11 cellular contexts compared by ENCODE assay signal in the genomic region with DNA sequence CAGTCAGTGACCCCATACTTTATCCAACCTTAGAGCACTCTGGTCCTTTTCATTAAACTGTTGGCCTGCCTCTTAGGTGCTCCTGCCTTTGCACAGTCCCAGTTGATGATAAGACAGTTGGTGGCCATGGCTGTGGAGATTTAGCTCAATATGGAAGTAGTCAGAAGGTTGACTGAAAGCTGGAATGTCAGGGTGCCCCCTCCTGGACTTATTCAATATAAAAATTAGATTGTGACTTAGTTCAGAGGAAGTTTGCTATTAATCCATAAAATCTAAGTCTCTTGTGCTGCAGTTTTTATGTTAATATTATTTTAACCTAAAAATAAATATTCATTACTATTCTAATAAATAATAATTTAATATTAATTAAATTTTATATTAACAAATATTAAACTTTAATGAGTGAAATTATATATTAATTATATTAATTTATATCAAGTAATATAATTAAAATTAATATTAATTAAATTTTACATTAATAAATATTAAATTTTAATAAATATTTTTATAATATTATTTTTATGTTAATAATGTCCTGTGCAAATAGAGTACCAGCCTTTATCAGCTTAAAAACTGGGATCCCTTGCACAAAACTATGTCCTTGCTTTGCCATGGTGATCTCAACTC.
DNase-seq lines count a peak whose midpoint lies in the region; TF ChIP-seq lines count a peak whose summit lies in the region.
"Had no signal": no experiment of that assay in that cellular context is flagged by ENCODE, and none has a peak within 500 bp of the region (broad histone marks: within the 10 kb centered on the region; RNA-seq: fewer than 3 reads in every experiment).

No MANE protein-coding gene starts in this region.

- H3K4me1 Mint-ChIP-seq in endothelial cell (ENCODE audit: unreplicated experiment) (peaks cover 12% of the 10 kb centered on the region), type B pancreatic cell (ENCODE audit: unreplicated experiment) (peaks cover 8% of the 10 kb centered on the region)

- H3K9me3 Mint-ChIP-seq in endothelial cell (ENCODE audit: unreplicated experiment) (no peaks in the 10 kb centered on the region), type B pancreatic cell (no peaks in the 10 kb centered on the region)

- no peaks in the 10 kb centered on the region for H3K36me3 Mint-ChIP-seq in endothelial cell (ENCODE audit: low read depth, unreplicated experiment)
- H3K36me3 Mint-ChIP-seq in type B pancreatic cell, result no peaks in the 10 kb centered on the region

- no peaks in the 10 kb centered on the region for H3K27me3 ChIP-seq in stomach
- H3K27me3 ChIP-seq: BLaER1 treated with 17β-estradiol and CSF1 and Interleukin-3, amounts not matched to agents 10 nM and 100 nM; spleen had no signal

- H3K4me1 ChIP-seq in stomach, result peaks cover 0 to 21% (median 11%) of the 10 kb centered on the region in 4 donors
- H3K4me1 ChIP-seq: spleen had no signal

- intact Hi-C loops in stomach (cut with DNase I; ENCODE audit: low total_unique reads), result no loop called here

- H3K4me3 Mint-ChIP-seq in endothelial cell (ENCODE audit: unreplicated experiment), result no peak overlapping the region
- H3K4me3 Mint-ChIP-seq in type B pancreatic cell, result no peak overlapping the region

- no peak for TF ChIP-seq POLR2A in stomach (IDR thresholded peaks at IDR 0.05)

- H3K9me3 ChIP-seq in stomach, result no peaks in the 10 kb centered on the region
- H3K9me3 ChIP-seq: BLaER1 treated with 17β-estradiol and CSF1 and Interleukin-3, amounts not matched to agents 10 nM and 100 nM; spleen had no signal

- no peak overlapping the region for H3K27ac ChIP-seq in stomach
- H3K27ac ChIP-seq: BLaER1 treated with 17β-estradiol and CSF1 and Interleukin-3, amounts not matched to agents 10 nM and 100 nM; spleen had no signal

- TF ChIP-seq EP300 in stomach (IDR thresholded peaks at IDR 0.05), result no peak

- no peak overlapping the region for H3K4me3 ChIP-seq in stomach
- H3K4me3 ChIP-seq: BLaER1 treated with 17β-estradiol and CSF1 and Interleukin-3, amounts not matched to agents 10 nM and 100 nM; spleen had no signal

- DNase-seq in SKM-1 treated with dmso at 0.1 percent for 144 hours (lab: John Stamatoyannopoulos, UW; ENCODE audit: unreplicated experiment) (peak; percentile 2), SKM-1 (lab: John Stamatoyannopoulos, UW; ENCODE audit: unreplicated experiment) (no peak), NCI-H748 (lab: John Stamatoyannopoulos, UW; ENCODE audit: unreplicated experiment) (peak; percentile 84), endothelial cell (ENCODE audit: low spot score) (no peak), type B pancreatic cell (ENCODE audit: extremely low spot score, unreplicated experiment) (no peak), stomach (no peak), NCI-H187 (lab: John Stamatoyannopoulos, UW) (no peak), NCI-H2196 (lab: John Stamatoyannopoulos, UW; ENCODE audit: unreplicated experiment) (no peak)
- DNase-seq: NCI-H226, spleen had no signal

- H3K27ac Mint-ChIP-seq in endothelial cell (ENCODE audit: unreplicated experiment), result no peak overlapping the region
- H3K27ac Mint-ChIP-seq in type B pancreatic cell, result no peak overlapping the region

- TF ChIP-seq CTCF in endothelial cell (IDR thresholded peaks at IDR 0.05; ENCODE audit: unreplicated experiment) (peak; percentile 31), type B pancreatic cell (conservative IDR thresholded peaks at IDR 0.05) (peak; percentile 51), stomach (IDR thresholded peaks at IDR 0.05) (no peak)

- H3K36me3 ChIP-seq in stomach, result no peaks in the 10 kb centered on the region
- H3K36me3 ChIP-seq: BLaER1 treated with 17β-estradiol and CSF1 and Interleukin-3, amounts not matched to agents 10 nM and 100 nM; spleen had no signal

- H3K27me3 Mint-ChIP-seq in endothelial cell (ENCODE audit: unreplicated experiment) (no peaks in the 10 kb centered on the region), type B pancreatic cell (no peaks in the 10 kb centered on the region)

Comparison
In these comparisons a context has a peak if more than half of its experiments do, and no peak if none do; other contexts are left out.
1. DNase-seq: peak in SKM-1 treated with dmso at 0.1 percent for 144 hours (single experiment) and NCI-H748 (single experiment); none in SKM-1 (single experiment), endothelial cell (single experiment), type B pancreatic cell (single experiment), stomach (single experiment), NCI-H187 (0 of 2) and NCI-H2196 (single experiment).
2. CTCF ChIP-seq: peak in endothelial cell (single experiment) and type B pancreatic cell (single experiment); none in stomach (0 of 7).